In genomic region chr7:2010101-2010500, GRCh38 we compare ENCODE assay signal across 1 cellular context.
TF ChIP-seq lines count a peak whose summit lies in the region.

No MANE protein-coding gene starts in this region.

TF ChIP-seq in GM23338, 12 proteins besides CTCF, POLR2A, EP300 and RAD21 (continued from another document):
- no peak for TF ChIP-seq ZNF462 (CRISPR knock-in tag; IDR thresholded peaks at IDR 0.05)
- TF ChIP-seq CREB1 (CRISPR knock-in tag; IDR thresholded peaks at IDR 0.05; ENCODE audit: low read depth): no peak
- TF ChIP-seq ZNF114 (CRISPR knock-in tag; IDR thresholded peaks at IDR 0.05): no peak
- no peak for TF ChIP-seq EZH2phosphoT487 (IDR thresholded peaks at IDR 0.05; ENCODE audit: unreplicated experiment)
- no peak for TF ChIP-seq NANOG (IDR thresholded peaks at IDR 0.05; ENCODE audit: borderline replicate concordance)
- TF ChIP-seq POLR2AphosphoS5 (IDR thresholded peaks at IDR 0.05; ENCODE audit: low read depth): no peak
- no peak for TF ChIP-seq ZNF331 (CRISPR knock-in tag; IDR thresholded peaks at IDR 0.05; ENCODE audit: low read depth)
- no peak for TF ChIP-seq STAT1 (IDR thresholded peaks at IDR 0.05; ENCODE audit: unreplicated experiment)
- no peak for TF ChIP-seq JUNB (IDR thresholded peaks at IDR 0.05; ENCODE audit: unreplicated experiment)
- no peak for TF ChIP-seq ETS1 (IDR thresholded peaks at IDR 0.05)
